27 cellular contexts compared by ENCODE assay signal in genomic region chr12:53960187-53961024, GRCh38. TPM values are rescaled to one million over a fixed set of nuclear protein-coding genes. Genes with fewer than 3 reads are reported as not detected.
DNase-seq lines count a peak whose midpoint lies in the region; ATAC-seq and TF ChIP-seq lines count a peak whose summit lies in the region.
"Had no signal": no experiment of that assay in that cellular context is flagged by ENCODE, and none has a peak within 500 bp of the region (broad histone marks: within the 10 kb centered on the region; RNA-seq: fewer than 3 reads in every experiment).

No MANE protein-coding gene starts in this region.

- peaks cover 40% of the 10 kb centered on the region for H3K4me1 ChIP-seq in CD4-positive, alpha-beta memory T cell (ENCODE audit: insufficient read depth, low read length)
- peaks cover 8% of the 10 kb centered on the region for H3K4me1 ChIP-seq in mammary epithelial cell (ENCODE audit: insufficient read depth, low read length)
- H3K4me1 ChIP-seq: left lung, uterus had no signal

- H3K36me3 Mint-ChIP-seq in T-helper 2 cell treated with Interferon-gamma antibody and Interleukin-4, amounts not matched to agents 5 μg/mL and 100 μg/mL, for 36 hours (ENCODE audit: low read depth) = no peaks in the 10 kb centered on the region
- H3K36me3 Mint-ChIP-seq in CD4-positive, alpha-beta memory T cell = no peaks in the 10 kb centered on the region
- H3K36me3 Mint-ChIP-seq in naive B cell = peaks cover 16 to 20% of the 10 kb centered on the region in 2 donors

- peak overlapping the region; percentile 66 for H3K4me2 ChIP-seq in mammary epithelial cell (ENCODE audit: insufficient read depth, low read depth, low read length)

- H3K27me3 ChIP-seq in CD4-positive, alpha-beta memory T cell (ENCODE audit: insufficient read depth, low read length) = peaks cover 92% of the 10 kb centered on the region
- peaks cover 12% of the 10 kb centered on the region for H3K27me3 ChIP-seq in mammary epithelial cell (ENCODE audit: insufficient read depth, low read length)

- no peak for ATAC-seq in naive B cell (ENCODE audit: low read depth in 2 of 2)
- ATAC-seq: activated CD4-positive, CD25-positive, alpha-beta regulatory T cell treated with anti-CD3 and anti-CD28 coated beads, Interleukin-2, amount 50 U/mL, for 24 hours; left lung; PC-3 had no signal

- BruUV-seq in mammary epithelial cell (replicated peaks; lab: Mats Ljungman, UMichigan) = no TSS peak

- H3K27ac Mint-ChIP-seq in T-helper 2 cell treated with Interferon-gamma antibody and Interleukin-4, amounts not matched to agents 5 μg/mL and 100 μg/mL, for 36 hours = peak overlapping the region; percentile 35
- H3K27ac Mint-ChIP-seq in CD4-positive, alpha-beta memory T cell = peak overlapping the region in 4 of 7 donors; percentile 0 to 56 (median 24)
- peak overlapping the region in 4 of 6 donors; percentile 64 to 97 (median 84) for H3K27ac Mint-ChIP-seq in naive B cell

- H3K4me3 Mint-ChIP-seq in T-helper 2 cell treated with Interferon-gamma antibody and Interleukin-4, amounts not matched to agents 5 μg/mL and 100 μg/mL, for 36 hours = no peak overlapping the region
- peak overlapping the region in 2 of 8 donors; percentile 3 to 32 for H3K4me3 Mint-ChIP-seq in CD4-positive, alpha-beta memory T cell
- peak overlapping the region in 5 of 8 donors; percentile 9 to 68 (median 44) for H3K4me3 Mint-ChIP-seq in naive B cell

- H3K79me2 ChIP-seq in mammary epithelial cell (ENCODE audit: insufficient read depth, low read length) = no peaks in the 10 kb centered on the region

- dilution Hi-C loops in mammary epithelial cell (cut with HindIII; ENCODE audit: low sequenced_read_pairs) = no loop called here

- POLR2A ChIA-PET in CD4-positive, alpha-beta memory T cell (lab: Charles Lee; ENCODE audit: partially characterized antibody) = no interaction called here

- peaks cover 11% of the 10 kb centered on the region for H3K4me1 Mint-ChIP-seq in T-helper 2 cell treated with Interferon-gamma antibody and Interleukin-4, amounts not matched to agents 5 μg/mL and 100 μg/mL, for 36 hours (ENCODE audit: low read depth)
- H3K4me1 Mint-ChIP-seq in CD4-positive, alpha-beta memory T cell = peaks cover 15 to 47% (median 34%) of the 10 kb centered on the region in 4 donors
- peaks cover 20 to 42% (median 35%) of the 10 kb centered on the region in 3 donors for H3K4me1 Mint-ChIP-seq in naive B cell

- no peak for DNase-seq in T-helper 2 cell treated with Interferon-gamma antibody and Interleukin-4, amounts not matched to agents 5 μg/mL and 100 μg/mL, for 36 hours (ENCODE audit: low spot score)
- no peak for DNase-seq in T-helper 2 cell
- DNase-seq in CD4-positive, alpha-beta memory T cell = no peak
- no peak for DNase-seq in mammary epithelial cell
- no peak for DNase-seq in naive B cell
- DNase-seq in effector CD4-positive, alpha-beta T cell = no peak
- DNase-seq in kidney glomerular epithelial cell (lab: John Stamatoyannopoulos, UW) = no peak
- DNase-seq in NCI-H2107 (lab: John Stamatoyannopoulos, UW) = no peak
- DNase-seq: activated effector memory CD4-positive, alpha-beta T cell treated with anti-CD3 and anti-CD28 coated beads, Interleukin-2, amount 50 U/mL, for 16 hours; anterior cingulate cortex; BE2C; central memory CD4-positive, alpha-beta T cell; effector CD8-positive, alpha-beta T cell; esophagus squamous epithelium; HCEC 1CT; Karpas-422; NCI-H1048; NCI-H187 treated with DMSO at 0.1 percent for 48 hours; NCI-H226; PC-3; stimulated activated CD4-positive, alpha-beta T cell treated with anti-CD3 and anti-CD28 coated beads, Interleukin-12 subunit alpha, Interleukin-12 subunit beta, amount 100 ng/mL, for 4 hours had no signal

- no peaks in the 10 kb centered on the region for H3K9me3 Mint-ChIP-seq in T-helper 2 cell treated with Interferon-gamma antibody and Interleukin-4, amounts not matched to agents 5 μg/mL and 100 μg/mL, for 36 hours
- peaks cover 0 to 24% (median 2%) of the 10 kb centered on the region in 8 donors for H3K9me3 Mint-ChIP-seq in CD4-positive, alpha-beta memory T cell
- H3K9me3 Mint-ChIP-seq in naive B cell = peaks cover 8 to 25% (median 14%) of the 10 kb centered on the region in 7 donors

- 57% methylated on average over 31 of the region's 39 CpGs for WGBS in mammary epithelial cell (ENCODE audit: low coverage, missing lambda C conversion rate)

- CTCF ChIA-PET in CD4-positive, alpha-beta memory T cell (lab: Charles Lee; ENCODE audit: partially characterized antibody) = no interaction called here
- CTCF ChIA-PET in mammary epithelial cell (lab: Charles Lee; ENCODE audit: low non-redundant PET) = no interaction called here

- intact Hi-C loops in CD4-positive, alpha-beta memory T cell (cut with micrococcal nuclease) = no loop called here
- intact Hi-C loops in mammary epithelial cell (cut with micrococcal nuclease) = no loop called here

- in situ Hi-C loops in mammary epithelial cell (cut with MboI; ENCODE audit: low sequenced_read_pairs in 2 of 2) = no loop called here

- no peaks in the 10 kb centered on the region for H3K36me3 ChIP-seq in CD4-positive, alpha-beta memory T cell (ENCODE audit: insufficient read depth, low read length)
- no peaks in the 10 kb centered on the region for H3K36me3 ChIP-seq in mammary epithelial cell (ENCODE audit: insufficient read depth, low read length)
- H3K36me3 ChIP-seq: BE2C, esophagus squamous epithelium, left lung, uterus had no signal

- H3K27me3 Mint-ChIP-seq in T-helper 2 cell treated with Interferon-gamma antibody and Interleukin-4, amounts not matched to agents 5 μg/mL and 100 μg/mL, for 36 hours (ENCODE audit: low read depth) = peaks cover 87% of the 10 kb centered on the region
- H3K27me3 Mint-ChIP-seq in CD4-positive, alpha-beta memory T cell = peaks cover 71 to 80% of the 10 kb centered on the region in 2 donors
- H3K27me3 Mint-ChIP-seq in naive B cell = peaks cover 77 to 90% (median 86%) of the 10 kb centered on the region in 3 donors

- no peak overlapping the region for H3K27ac ChIP-seq in CD4-positive, alpha-beta memory T cell (ENCODE audit: low read depth, low read length)
- no peak overlapping the region for H3K27ac ChIP-seq in mammary epithelial cell (ENCODE audit: insufficient read depth, low read depth, low read length)
- H3K27ac ChIP-seq: esophagus squamous epithelium, left lung, uterus had no signal

- no peaks in the 10 kb centered on the region for H4K20me1 ChIP-seq in mammary epithelial cell (ENCODE audit: insufficient read depth, low read length)

- H3K9ac ChIP-seq in mammary epithelial cell (ENCODE audit: insufficient read depth, low read length) = no peak overlapping the region

- TF ChIP-seq CTCF in mammary epithelial cell (conservative IDR thresholded peaks at IDR 0.05 in 1 of 2, IDR thresholded peaks at IDR 0.05 in 1 of 2; ENCODE audit: extremely low read depth in 1 of 2, insufficient read depth in 1 of 2, low read depth in 1 of 2, low read length in 2 of 2) = no peak

- H3K4me3 ChIP-seq in CD4-positive, alpha-beta memory T cell (ENCODE audit: low read length in 2 of 2) = no peak overlapping the region
- no peak overlapping the region for H3K4me3 ChIP-seq in mammary epithelial cell (replicated peaks in 1 of 3; ENCODE audit: insufficient read depth in 1 of 3, low read depth in 2 of 3, low read length in 3 of 3)
- H3K4me3 ChIP-seq: esophagus squamous epithelium, left lung, uterus had no signal

- no peaks in the 10 kb centered on the region for H3K9me3 ChIP-seq in CD4-positive, alpha-beta memory T cell (ENCODE audit: control insufficient read depth in 1 of 2, low read length in 2 of 2)
- no peaks in the 10 kb centered on the region for H3K9me3 ChIP-seq in mammary epithelial cell (replicated peaks; ENCODE audit: insufficient read depth, low read length)
- H3K9me3 ChIP-seq: BE2C, esophagus squamous epithelium, left lung, uterus had no signal

- H2AFZ ChIP-seq in mammary epithelial cell (ENCODE audit: low read depth, low read length) = peak overlapping the region; percentile 72

RNA-seq across cellular contexts. Expression of gene HOXC12, which starts 5.7 kb away (rescaled TPM):
- total RNA-seq in CD4-positive, alpha-beta memory T cell = not detected
- not detected for polyA plus RNA-seq in CD4-positive, alpha-beta memory T cell
- under 1 TPM in 1 of 2 donors, not detected in 1; under 0.01 TPM for total RNA-seq in mammary epithelial cell
- polyA plus RNA-seq in mammary epithelial cell = 0.05 TPM
- polyA minus RNA-seq in mammary epithelial cell = not detected
- not detected for polyA plus RNA-seq in naive B cell (ENCODE audit: low read depth in 6 of 6)
- total RNA-seq: esophagus squamous epithelium, glomerular endothelial cell, left lung, mucosa of gallbladder, renal cortical epithelial cell, uterus had no signal

RNA-seq across cellular contexts. Expression of gene HOXC11, which starts 12.5 kb away (rescaled TPM):
- not detected for total RNA-seq in CD4-positive, alpha-beta memory T cell
- polyA plus RNA-seq in CD4-positive, alpha-beta memory T cell = not detected
- 1 to 10 TPM in 1 of 2 donors, not detected in 1; 1.5 TPM for total RNA-seq in mammary epithelial cell
- polyA plus RNA-seq in mammary epithelial cell (0.22 TPM), naive B cell (ENCODE audit: low read depth in 6 of 6) (not detected)
- polyA minus RNA-seq in mammary epithelial cell = not detected
- total RNA-seq: esophagus squamous epithelium, left lung, mucosa of gallbladder had no signal

RNA-seq across cellular contexts. Expression of gene HOTAIR, which starts 14.3 kb away (rescaled TPM):
- not detected for total RNA-seq in CD4-positive, alpha-beta memory T cell
- polyA plus RNA-seq in CD4-positive, alpha-beta memory T cell = not detected
- total RNA-seq in mammary epithelial cell = under 1 TPM in 1 of 2 donors, not detected in 1; 0.67 TPM
- polyA plus RNA-seq in mammary epithelial cell (0.33 TPM), naive B cell (ENCODE audit: low read depth in 6 of 6) (not detected)
- polyA minus RNA-seq in mammary epithelial cell = not detected
- total RNA-seq: esophagus squamous epithelium, left lung, mucosa of gallbladder had no signal

RNA-seq across cellular contexts. Expression of gene HOXC13, which starts 21.8 kb away (rescaled TPM):
- not detected for total RNA-seq in CD4-positive, alpha-beta memory T cell
- polyA plus RNA-seq in CD4-positive, alpha-beta memory T cell = not detected
- 10 to 100 TPM; 10.2 to 15.7 TPM for total RNA-seq in mammary epithelial cell
- polyA plus RNA-seq in mammary epithelial cell (9.1 TPM), naive B cell (ENCODE audit: low read depth in 6 of 6) (not detected)
- 18.3 TPM for polyA minus RNA-seq in mammary epithelial cell
- total RNA-seq: glomerular endothelial cell, left lung, mucosa of gallbladder, uterus had no signal

RNA-seq across cellular contexts. Expression of gene HOXC10, which starts 24.5 kb away (rescaled TPM):
- not detected for total RNA-seq in CD4-positive, alpha-beta memory T cell
- not detected for polyA plus RNA-seq in CD4-positive, alpha-beta memory T cell
- total RNA-seq in mammary epithelial cell = 1 to 10 TPM; 3.3 to 3.8 TPM
- polyA plus RNA-seq in mammary epithelial cell (0.83 TPM), naive B cell (ENCODE audit: low read depth in 6 of 6) (not detected)
- 1.2 TPM for polyA minus RNA-seq in mammary epithelial cell
- total RNA-seq: left lung, mucosa of gallbladder had no signal

Comparison
In these comparisons a context has a peak if more than half of its experiments do, and no peak if none do; other contexts are left out.
1. H3K27ac Mint-ChIP-seq: peak in every context shown above with its lines; median percentile 84 in naive B cell; 35 in T-helper 2 cell treated with Interferon-gamma antibody and Interleukin-4, amounts not matched to agents 5 μg/mL and 100 μg/mL, for 36 hours; 24 in CD4-positive, alpha-beta memory T cell.